In the genomic region with DNA sequence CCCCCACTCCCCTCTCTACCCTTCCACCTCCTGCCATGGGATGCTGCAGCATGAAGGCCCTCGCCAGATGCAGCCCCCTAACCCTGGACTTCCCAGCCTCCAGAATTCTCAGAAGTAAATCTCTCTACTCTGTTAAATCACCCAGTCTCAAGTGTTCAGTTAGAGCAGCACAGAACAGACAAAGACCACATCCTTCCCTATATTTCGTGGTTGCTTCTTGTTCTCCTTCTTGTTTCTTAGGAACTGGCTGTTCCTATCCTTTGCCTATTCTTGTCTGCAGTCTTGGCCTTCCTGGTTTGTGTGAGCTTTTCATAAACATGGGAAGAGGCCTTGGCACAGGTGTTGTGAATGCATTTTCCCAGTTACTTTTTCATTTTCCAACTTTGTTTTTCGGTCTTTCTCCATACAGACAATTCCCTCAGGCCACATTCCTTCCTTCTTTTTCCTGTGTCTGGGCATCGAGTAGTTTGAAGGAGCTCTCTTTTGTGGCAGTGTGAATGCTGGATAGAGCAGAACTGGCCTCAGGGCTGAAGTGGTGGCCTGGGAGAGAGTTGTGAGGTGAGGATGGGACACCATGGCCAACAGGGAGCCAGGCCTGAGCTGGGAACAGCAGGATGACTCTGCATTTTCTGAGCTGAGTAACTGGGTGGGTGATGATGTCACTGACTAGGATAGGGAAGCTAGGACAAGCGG, we compare ENCODE assay signal across 10 cellular contexts. TPM values are rescaled to one million over a fixed set of nuclear protein-coding genes. Genes with fewer than 3 reads are reported as not detected.
DNase-seq lines count a peak whose midpoint lies in the region; ATAC-seq, FAIRE-seq and TF ChIP-seq lines count a peak whose summit lies in the region.
"Had no signal": no experiment of that assay in that cellular context is flagged by ENCODE, and none has a peak within 500 bp of the region (broad histone marks: within the 10 kb centered on the region; RNA-seq: fewer than 3 reads in every experiment).

No MANE protein-coding gene starts in this region.

- FAIRE-seq in HepG2 (lab: Jason Lieb, UNC), result no peak

- 36% methylated on average over 5 of the region's 5 CpGs for WGBS in HepG2 (ENCODE audit: low lambda C conversion rate)

- POLR2A ChIA-PET in HepG2 (lab: Yijun Ruan, JAX), result interaction anchor here (1.2 kb wide), 1 partner anchor 44 kb away, joined by 3 read pairs; no protein-coding TSS in a partner anchor
- POLR2A ChIA-PET in activated CD4-positive, alpha-beta T cell treated with anti-CD3 and anti-CD28 coated beads, Interleukin-2, amount 10 ng/mL, durations not matched to agents 7 days and 5 days (lab: Charles Lee), result no interaction called here

- TF ChIP-seq EP300 in HepG2 (IDR thresholded peaks at IDR 0.05; ENCODE audit: low read depth in 2 of 2, low read length in 2 of 2) (no peak), HepG2 (CRISPR knock-in tag; IDR thresholded peaks at IDR 0.05; ENCODE audit: borderline replicate concordance) (no peak)

- no peaks in the 10 kb centered on the region for H3K27me3 Mint-ChIP-seq in activated CD4-positive, alpha-beta T cell treated with anti-CD3 and anti-CD28 coated beads, Interleukin-2, amount 10 ng/mL, durations not matched to agents 7 days and 5 days
- H3K27me3 Mint-ChIP-seq in immature natural killer cell (ENCODE audit: low read depth in 3 of 3), result peaks cover 0 to 4% (median 2%) of the 10 kb centered on the region in 3 donors

- no peaks in the 10 kb centered on the region for H3K27me3 ChIP-seq in brain microvascular endothelial cell (replicated peaks)
- H3K27me3 ChIP-seq in HepG2 (ENCODE audit: control insufficient read depth in 1 of 2, insufficient read depth in 2 of 2, low read length in 2 of 2), result peaks cover 2 to 21% of the 10 kb centered on the region in 2 experiments; a peak in 4 of 5 replicates

- no peaks in the 10 kb centered on the region for H3K79me2 ChIP-seq in HepG2 (ENCODE audit: insufficient read depth, low read length)

- no peaks in the 10 kb centered on the region for H4K20me1 ChIP-seq in HepG2 (ENCODE audit: insufficient read depth, low read length)

- ATAC-seq in HepG2, result peak; percentile 8; the same call in 1 of the 3 replicates
- no peak for ATAC-seq in HG03571 (IDR thresholded peaks at IDR 0.05; ENCODE audit: unreplicated experiment)

- no peak overlapping the region for H3K4me3 Mint-ChIP-seq in activated CD4-positive, alpha-beta T cell treated with anti-CD3 and anti-CD28 coated beads, Interleukin-2, amount 10 ng/mL, durations not matched to agents 7 days and 5 days
- H3K4me3 Mint-ChIP-seq in immature natural killer cell, result no peak overlapping the region

- in situ Hi-C loops in brain microvascular endothelial cell (cut with HindIII; ENCODE audit: low pct_ligation_motif_present, low sequenced_read_pairs), result no loop called here
- in situ Hi-C loops in HepG2 (cut with HindIII; ENCODE audit: extremely low pct_ligation_motif_present, low pct_unique_long_range_greater_than_20kb), result no loop called here

- no peaks in the 10 kb centered on the region for H3K9me3 Mint-ChIP-seq in activated CD4-positive, alpha-beta T cell treated with anti-CD3 and anti-CD28 coated beads, Interleukin-2, amount 10 ng/mL, durations not matched to agents 7 days and 5 days
- no peaks in the 10 kb centered on the region for H3K9me3 Mint-ChIP-seq in immature natural killer cell

- H3K36me3 ChIP-seq in brain microvascular endothelial cell (replicated peaks), result no peaks in the 10 kb centered on the region
- H3K36me3 ChIP-seq in HepG2 (replicated peaks in 1 of 2; ENCODE audit: control insufficient read depth in 1 of 2, insufficient read depth in 2 of 2, low read length in 2 of 2), result no peaks in the 10 kb centered on the region

- H3K4me2 ChIP-seq in HepG2 (ENCODE audit: low read depth, low read length), result peak overlapping the region; percentile 30; the same call in 1 of the 2 replicates

- CTCF ChIA-PET in HepG2 (lab: Yijun Ruan, JAX; ENCODE audit: low intra/inter-chr PET ratio, low total read pairs), result interaction anchor here (4.2 to 11.1 kb wide), 2 partner anchors 19 to 96 kb away, joined by 67 to 242 read pairs; no protein-coding TSS in a partner anchor
- CTCF ChIA-PET in activated CD4-positive, alpha-beta T cell treated with anti-CD3 and anti-CD28 coated beads, Interleukin-2, amount 10 ng/mL, durations not matched to agents 7 days and 5 days (lab: Charles Lee), result interaction anchor here (0.6 to 3.4 kb wide), 6 partner anchors 15 to 741 kb away, joined by 3 to 18 read pairs (median 4); no protein-coding TSS in a partner anchor

- H3K4me3 ChIP-seq in AG10803 (ENCODE audit: low read length), result no peak overlapping the region
- no peak overlapping the region for H3K4me3 ChIP-seq in brain microvascular endothelial cell (ENCODE audit: low read depth, low read length)
- no peak overlapping the region for H3K4me3 ChIP-seq in HepG2 (replicated peaks in 1 of 3; ENCODE audit: insufficient read depth in 1 of 3, low read depth in 2 of 3, low read length in 3 of 3)

- H3K4me1 Mint-ChIP-seq in activated CD4-positive, alpha-beta T cell treated with anti-CD3 and anti-CD28 coated beads, Interleukin-2, amount 10 ng/mL, durations not matched to agents 7 days and 5 days, result peaks cover 10% of the 10 kb centered on the region
- peaks cover 10 to 12% of the 10 kb centered on the region in 2 donors for H3K4me1 Mint-ChIP-seq in immature natural killer cell

- TF ChIP-seq RAD21 in HepG2 (CRISPR knock-in tag; IDR thresholded peaks at IDR 0.05), result no peak

- intact Hi-C loops in HepG2 (cut with micrococcal nuclease; ENCODE audit: unreplicated experiment), result loop anchor here (5.0 to 10.0 kb wide), 2 partner anchors 71 to 843 kb away; a partner anchor contains a TSS

- BruUV-seq in HepG2 (replicated peaks; lab: Mats Ljungman, UMichigan), result no TSS peak

- no peak for TF ChIP-seq POLR2A in HepG2 (IDR thresholded peaks at IDR 0.05; ENCODE audit: insufficient read depth in 1 of 2, low read depth in 2 of 2, low read length in 2 of 2)

- DNase-seq in AG10803 (ENCODE audit: low read depth) (peak; percentile 45), LHCN-M2 (ENCODE audit: low read depth) (peak; percentile 39), brain microvascular endothelial cell (peak; percentile 57), HepG2 (ENCODE audit: low spot score) (peak; percentile 67), D341Med (ENCODE audit: low spot score) (no peak), immature natural killer cell (no peak)
- no peak for DNase-seq in activated CD4-positive, alpha-beta T cell treated with anti-CD3 and anti-CD28 coated beads, Interleukin-2, amount 10 ng/mL, durations not matched to agents 7 days and 5 days
- DNase-seq: effector CD4-positive, alpha-beta T cell; stimulated activated CD4-positive, alpha-beta T cell treated with anti-CD3 and anti-CD28 coated beads, Interleukin-1b, Interleukin-23, amount 100 ng/mL, for 48 hours had no signal

- TF ChIP-seq CTCF in AG10803 (conservative IDR thresholded peaks at IDR 0.05; ENCODE audit: low read length), result no peak
- TF ChIP-seq CTCF in brain microvascular endothelial cell (IDR thresholded peaks at IDR 0.05; ENCODE audit: low read depth, low read length, missing control alignments), result no peak
- no peak for TF ChIP-seq CTCF in HepG2 (CRISPR knock-in tag; IDR thresholded peaks at IDR 0.05)

- no peaks in the 10 kb centered on the region for H3K9me3 ChIP-seq in HepG2 (ENCODE audit: low read length)

- H3K27ac ChIP-seq in brain microvascular endothelial cell (peak overlapping the region; percentile 1), HepG2 (ENCODE audit: extremely low read length, insufficient read depth, low read length) (no peak overlapping the region)

- no peak overlapping the region for H3K27ac Mint-ChIP-seq in activated CD4-positive, alpha-beta T cell treated with anti-CD3 and anti-CD28 coated beads, Interleukin-2, amount 10 ng/mL, durations not matched to agents 7 days and 5 days
- no peak overlapping the region for H3K27ac Mint-ChIP-seq in immature natural killer cell

- H3K9ac ChIP-seq in HepG2 (ENCODE audit: insufficient read depth, low read depth, low read length), result no peak overlapping the region

- no peaks in the 10 kb centered on the region for H3K36me3 Mint-ChIP-seq in activated CD4-positive, alpha-beta T cell treated with anti-CD3 and anti-CD28 coated beads, Interleukin-2, amount 10 ng/mL, durations not matched to agents 7 days and 5 days (ENCODE audit: low read depth)
- no peaks in the 10 kb centered on the region for H3K36me3 Mint-ChIP-seq in immature natural killer cell

- peaks cover 36% of the 10 kb centered on the region for H3K4me1 ChIP-seq in HepG2 (ENCODE audit: insufficient read depth, low read length)

- no peak overlapping the region for H2AFZ ChIP-seq in HepG2 (ENCODE audit: low read length)

RNA-seq across cellular contexts. Expression of a gene that starts 21.1 kb away (rescaled TPM):
- total RNA-seq in LHCN-M2 (2014; rRNA removed) (6.9 and 11.0 TPM in 2 replicates), HepG2 (2016; rRNA removed; fragmentation: Illumina TruSeq; extraction: Trizol) (0.52 and 0.82 TPM in 2 replicates)
- polyA plus RNA-seq in LHCN-M2 (2012), result 9.4 TPM
- 0.40 and 0.44 TPM in 2 replicates for total RNA-seq in HepG2 (2016; cell fraction: cytosol; rRNA removed; fragmentation: Illumina TruSeq; extraction: Trizol; ENCODE audit: low read depth)
- total RNA-seq in HepG2 (2016; cell fraction: insoluble cytoplasmic fraction; rRNA removed; fragmentation: Illumina TruSeq; extraction: Trizol), result 0.40 and 0.54 TPM in 2 replicates
- total RNA-seq in HepG2 (2016; cell fraction: membrane; rRNA removed; fragmentation: Illumina TruSeq; extraction: Trizol), result 0.38 and 0.65 TPM in 2 replicates
- 1.4 TPM in 1 of 2 replicates, not detected in the other for total RNA-seq in HepG2 (2016; cell fraction: nucleus; rRNA removed; fragmentation: Illumina TruSeq; extraction: Trizol)
- polyA plus RNA-seq in HepG2 (2011; rRNA removed) (0.38 and 0.47 TPM in 2 replicates), immature natural killer cell (not detected)
- 0.43 and 0.50 TPM in 2 replicates for polyA plus RNA-seq in HepG2 (2011; cell fraction: cytosol; rRNA removed)
- polyA plus RNA-seq in HepG2 (2011; cell fraction: nucleus; rRNA removed), result 0.23 and 0.66 TPM in 2 replicates
- polyA plus RNA-seq in HepG2 (2012), result 0.28 TPM in 1 of 2 replicates, not detected in the other
- 0.54 and 0.71 TPM in 2 replicates for polyA plus RNA-seq in HepG2 (2016; cell fraction: cytosol; fragmentation: Illumina TruSeq; extraction: Trizol; ENCODE audit: low read depth)
- 0.70 and 0.84 TPM in 2 replicates for polyA plus RNA-seq in HepG2 (2016; cell fraction: insoluble cytoplasmic fraction; fragmentation: Illumina TruSeq; extraction: Trizol; ENCODE audit: low read depth)
- polyA plus RNA-seq in HepG2 (2016; cell fraction: membrane; fragmentation: Illumina TruSeq; extraction: Trizol; ENCODE audit: low read depth), result 0.35 and 1.0 TPM in 2 replicates
- polyA plus RNA-seq in HepG2 (2016; cell fraction: nucleus; fragmentation: Illumina TruSeq; extraction: Trizol; ENCODE audit: insufficient read depth, low read depth), result 0.55 and 0.81 TPM in 2 replicates
- 0.32 and 1,101 TPM in 2 replicates for polyA minus RNA-seq in HepG2 (2011; rRNA and poly(A)+ RNA removed; ENCODE audit: low replicate concordance)
- 9.0 and 16.5 TPM in 2 replicates for polyA minus RNA-seq in HepG2 (2011; cell fraction: cytosol; rRNA and poly(A)+ RNA removed)
- polyA minus RNA-seq in HepG2 (2011; cell fraction: nucleus; rRNA and poly(A)+ RNA removed), result 3.5 and 5.9 TPM in 2 replicates
- total RNA-seq in activated CD4-positive, alpha-beta T cell treated with anti-CD3 and anti-CD28 coated beads, Interleukin-2, amount 10 ng/mL, durations not matched to agents 7 days and 5 days, result under 1 TPM in 1 of 2 experiments, not detected in 1; 0.25 TPM

RNA-seq across cellular contexts. Expression of a gene that starts 33.0 kb away (rescaled TPM):
- not detected in 2 replicates for total RNA-seq in LHCN-M2 (2014; rRNA removed)
- polyA plus RNA-seq in LHCN-M2 (2012), result 0.06 TPM
- total RNA-seq in HepG2 (2016; rRNA removed; fragmentation: Illumina TruSeq; extraction: Trizol), result not detected in 2 replicates
- not detected in 2 replicates for total RNA-seq in HepG2 (2016; cell fraction: cytosol; rRNA removed; fragmentation: Illumina TruSeq; extraction: Trizol; ENCODE audit: low read depth)
- total RNA-seq in HepG2 (2016; cell fraction: insoluble cytoplasmic fraction; rRNA removed; fragmentation: Illumina TruSeq; extraction: Trizol), result not detected in 2 replicates
- total RNA-seq in HepG2 (2016; cell fraction: membrane; rRNA removed; fragmentation: Illumina TruSeq; extraction: Trizol), result not detected in 2 replicates
- not detected in 2 replicates for total RNA-seq in HepG2 (2016; cell fraction: nucleus; rRNA removed; fragmentation: Illumina TruSeq; extraction: Trizol)
- polyA plus RNA-seq in HepG2 (2011; rRNA removed), result 0.07 TPM in 1 of 2 replicates, not detected in the other
- not detected in 2 replicates for polyA plus RNA-seq in HepG2 (2011; cell fraction: cytosol; rRNA removed)
- polyA plus RNA-seq in HepG2 (2011; cell fraction: nucleus; rRNA removed), result not detected in 2 replicates
- not detected in 2 replicates for polyA plus RNA-seq in HepG2 (2012)
- not detected in 2 replicates for polyA plus RNA-seq in HepG2 (2016; cell fraction: cytosol; fragmentation: Illumina TruSeq; extraction: Trizol; ENCODE audit: low read depth)
- polyA plus RNA-seq in HepG2 (2016; cell fraction: insoluble cytoplasmic fraction; fragmentation: Illumina TruSeq; extraction: Trizol; ENCODE audit: low read depth), result not detected in 2 replicates
- not detected in 2 replicates for polyA plus RNA-seq in HepG2 (2016; cell fraction: membrane; fragmentation: Illumina TruSeq; extraction: Trizol; ENCODE audit: low read depth)
- not detected in 2 replicates for polyA plus RNA-seq in HepG2 (2016; cell fraction: nucleus; fragmentation: Illumina TruSeq; extraction: Trizol; ENCODE audit: insufficient read depth, low read depth)
- 5.8 TPM in 1 of 2 replicates, not detected in the other for polyA minus RNA-seq in HepG2 (2011; rRNA and poly(A)+ RNA removed; ENCODE audit: low replicate concordance)
- not detected in 2 replicates for polyA minus RNA-seq in HepG2 (2011; cell fraction: cytosol; rRNA and poly(A)+ RNA removed)
- polyA minus RNA-seq in HepG2 (2011; cell fraction: nucleus; rRNA and poly(A)+ RNA removed), result not detected in 2 replicates
- not detected for total RNA-seq in activated CD4-positive, alpha-beta T cell treated with anti-CD3 and anti-CD28 coated beads, Interleukin-2, amount 10 ng/mL, durations not matched to agents 7 days and 5 days
- not detected for polyA plus RNA-seq in immature natural killer cell

RNA-seq across cellular contexts. Expression of a gene that starts 43.2 kb away (rescaled TPM):
- total RNA-seq in LHCN-M2 (2014; rRNA removed) (56.9 and 63.7 TPM in 2 replicates), HepG2 (2016; rRNA removed; fragmentation: Illumina TruSeq; extraction: Trizol) (147 and 199 TPM in 2 replicates)
- 768 TPM for polyA plus RNA-seq in LHCN-M2 (2012)
- 90.4 and 105 TPM in 2 replicates for total RNA-seq in HepG2 (2016; cell fraction: cytosol; rRNA removed; fragmentation: Illumina TruSeq; extraction: Trizol; ENCODE audit: low read depth)
- total RNA-seq in HepG2 (2016; cell fraction: insoluble cytoplasmic fraction; rRNA removed; fragmentation: Illumina TruSeq; extraction: Trizol), result 134 and 191 TPM in 2 replicates
- 209 and 226 TPM in 2 replicates for total RNA-seq in HepG2 (2016; cell fraction: membrane; rRNA removed; fragmentation: Illumina TruSeq; extraction: Trizol)
- total RNA-seq in HepG2 (2016; cell fraction: nucleus; rRNA removed; fragmentation: Illumina TruSeq; extraction: Trizol), result 237 and 265 TPM in 2 replicates
- polyA plus RNA-seq in HepG2 (2011; rRNA removed) (388 and 517 TPM in 2 replicates), immature natural killer cell (1,000 to 10,000 TPM in 1 of 3 donors, 100 to 1,000 TPM in 2; 639 to 1,260 (median 915) TPM)
- 157 and 242 TPM in 2 replicates for polyA plus RNA-seq in HepG2 (2011; cell fraction: cytosol; rRNA removed)
- polyA plus RNA-seq in HepG2 (2011; cell fraction: nucleus; rRNA removed), result 346 and 409 TPM in 2 replicates
- 1,096 and 1,427 TPM in 2 replicates for polyA plus RNA-seq in HepG2 (2012)
- polyA plus RNA-seq in HepG2 (2016; cell fraction: cytosol; fragmentation: Illumina TruSeq; extraction: Trizol; ENCODE audit: low read depth), result 537 and 540 TPM in 2 replicates
- polyA plus RNA-seq in HepG2 (2016; cell fraction: insoluble cytoplasmic fraction; fragmentation: Illumina TruSeq; extraction: Trizol; ENCODE audit: low read depth), result 606 and 702 TPM in 2 replicates
- 490 and 548 TPM in 2 replicates for polyA plus RNA-seq in HepG2 (2016; cell fraction: membrane; fragmentation: Illumina TruSeq; extraction: Trizol; ENCODE audit: low read depth)
- 691 and 695 TPM in 2 replicates for polyA plus RNA-seq in HepG2 (2016; cell fraction: nucleus; fragmentation: Illumina TruSeq; extraction: Trizol; ENCODE audit: insufficient read depth, low read depth)
- polyA minus RNA-seq in HepG2 (2011; rRNA and poly(A)+ RNA removed; ENCODE audit: low replicate concordance), result 70.2 and 87.8 TPM in 2 replicates
- polyA minus RNA-seq in HepG2 (2011; cell fraction: cytosol; rRNA and poly(A)+ RNA removed), result 159 and 198 TPM in 2 replicates
- 333 and 395 TPM in 2 replicates for polyA minus RNA-seq in HepG2 (2011; cell fraction: nucleus; rRNA and poly(A)+ RNA removed)
- total RNA-seq in activated CD4-positive, alpha-beta T cell treated with anti-CD3 and anti-CD28 coated beads, Interleukin-2, amount 10 ng/mL, durations not matched to agents 7 days and 5 days, result 100 to 1,000 TPM; 605 to 645 TPM

RNA-seq across cellular contexts. Expression of a gene that starts 58.8 kb away (rescaled TPM):
- not detected in 2 replicates for total RNA-seq in LHCN-M2 (2014; rRNA removed)
- polyA plus RNA-seq in LHCN-M2 (2012), result not detected
- total RNA-seq in HepG2 (2016; rRNA removed; fragmentation: Illumina TruSeq; extraction: Trizol), result not detected in 2 replicates
- total RNA-seq in HepG2 (2016; cell fraction: cytosol; rRNA removed; fragmentation: Illumina TruSeq; extraction: Trizol; ENCODE audit: low read depth), result not detected in 2 replicates
- total RNA-seq in HepG2 (2016; cell fraction: insoluble cytoplasmic fraction; rRNA removed; fragmentation: Illumina TruSeq; extraction: Trizol), result not detected in 2 replicates
- total RNA-seq in HepG2 (2016; cell fraction: membrane; rRNA removed; fragmentation: Illumina TruSeq; extraction: Trizol), result not detected in 2 replicates
- total RNA-seq in HepG2 (2016; cell fraction: nucleus; rRNA removed; fragmentation: Illumina TruSeq; extraction: Trizol), result not detected in 2 replicates
- polyA plus RNA-seq in HepG2 (2011; rRNA removed), result 0.09 and 0.37 TPM in 2 replicates
- 0.03 and 0.04 TPM in 2 replicates for polyA plus RNA-seq in HepG2 (2011; cell fraction: cytosol; rRNA removed)
- not detected in 2 replicates for polyA plus RNA-seq in HepG2 (2011; cell fraction: nucleus; rRNA removed)
- not detected in 2 replicates for polyA plus RNA-seq in HepG2 (2012)
- not detected in 2 replicates for polyA plus RNA-seq in HepG2 (2016; cell fraction: cytosol; fragmentation: Illumina TruSeq; extraction: Trizol; ENCODE audit: low read depth)
- polyA plus RNA-seq in HepG2 (2016; cell fraction: insoluble cytoplasmic fraction; fragmentation: Illumina TruSeq; extraction: Trizol; ENCODE audit: low read depth), result not detected in 2 replicates
- not detected in 2 replicates for polyA plus RNA-seq in HepG2 (2016; cell fraction: membrane; fragmentation: Illumina TruSeq; extraction: Trizol; ENCODE audit: low read depth)
- not detected in 2 replicates for polyA plus RNA-seq in HepG2 (2016; cell fraction: nucleus; fragmentation: Illumina TruSeq; extraction: Trizol; ENCODE audit: insufficient read depth, low read depth)
- polyA minus RNA-seq in HepG2 (2011; rRNA and poly(A)+ RNA removed; ENCODE audit: low replicate concordance), result 9.6 TPM in 1 of 2 replicates, not detected in the other
- not detected in 2 replicates for polyA minus RNA-seq in HepG2 (2011; cell fraction: cytosol; rRNA and poly(A)+ RNA removed)
- polyA minus RNA-seq in HepG2 (2011; cell fraction: nucleus; rRNA and poly(A)+ RNA removed), result not detected in 2 replicates
- not detected for total RNA-seq in activated CD4-positive, alpha-beta T cell treated with anti-CD3 and anti-CD28 coated beads, Interleukin-2, amount 10 ng/mL, durations not matched to agents 7 days and 5 days
- not detected for polyA plus RNA-seq in immature natural killer cell

Comparison
In these comparisons a context has a peak if more than half of its experiments do, and no peak if none do; other contexts are left out.
1. DNase-seq: peak in AG10803 (single experiment), LHCN-M2 (single experiment), brain microvascular endothelial cell (single experiment) and HepG2 (single experiment); none in activated CD4-positive, alpha-beta T cell treated with anti-CD3 and anti-CD28 coated beads, Interleukin-2, amount 10 ng/mL, durations not matched to agents 7 days and 5 days (single experiment), D341Med (single experiment) and immature natural killer cell (0 of 3).